In genomic region chr17:2103456-2103855, GRCh38 we compare ENCODE assay signal across 14 cellular contexts.
"Had no signal": no experiment of that assay in that cellular context is flagged by ENCODE, and none has a peak within 500 bp of the region (broad histone marks: within the 10 kb centered on the region; RNA-seq: fewer than 3 reads in every experiment).

No MANE protein-coding gene starts in this region.

- H2AFZ ChIP-seq: hepatocyte had no signal

- H3K27me3 Mint-ChIP-seq: activated CD4-positive, alpha-beta memory T cell treated with anti-CD3 and anti-CD28 coated beads for 36 hours; activated naive CD8-positive, alpha-beta T cell treated with anti-CD3 and anti-CD28 coated beads, Interleukin-2, amount 50 U/mL, for 24 hours had no signal

- H3K4me3 Mint-ChIP-seq: activated CD4-positive, alpha-beta memory T cell treated with anti-CD3 and anti-CD28 coated beads for 36 hours; activated naive CD8-positive, alpha-beta T cell treated with anti-CD3 and anti-CD28 coated beads, Interleukin-2, amount 50 U/mL, for 24 hours; activated T-cell treated with anti-CD3 and anti-CD28 coated beads, Interleukin-2, amount 50 U/mL, for 72 hours; neural crest cell had no signal

- H3K9me3 ChIP-seq: pancreas, right atrium auricular region, upper lobe of left lung had no signal

- H3K27ac Mint-ChIP-seq: activated CD4-positive, alpha-beta memory T cell treated with anti-CD3 and anti-CD28 coated beads for 36 hours; activated naive CD8-positive, alpha-beta T cell treated with anti-CD3 and anti-CD28 coated beads, Interleukin-2, amount 50 U/mL, for 24 hours; activated T-cell treated with anti-CD3 and anti-CD28 coated beads, Interleukin-2, amount 50 U/mL, for 72 hours had no signal

- H3K4me2 ChIP-seq: hepatocyte, smooth muscle cell had no signal

- H3K36me3 ChIP-seq: pancreas, right atrium auricular region, upper lobe of left lung had no signal

- H3K4me1 ChIP-seq: pancreas had no signal

- H3K27me3 ChIP-seq: hepatocyte, pancreas, right atrium auricular region, upper lobe of left lung had no signal

- H3K9me3 Mint-ChIP-seq: activated CD4-positive, alpha-beta memory T cell treated with anti-CD3 and anti-CD28 coated beads for 36 hours; activated naive CD8-positive, alpha-beta T cell treated with anti-CD3 and anti-CD28 coated beads, Interleukin-2, amount 50 U/mL, for 24 hours; activated T-cell treated with anti-CD3 and anti-CD28 coated beads, Interleukin-2, amount 50 U/mL, for 72 hours; neural crest cell had no signal

- ATAC-seq: activated naive CD8-positive, alpha-beta T cell treated with anti-CD3 and anti-CD28 coated beads, Interleukin-2, amount 50 U/mL, for 24 hours; activated T-cell treated with anti-CD3 and anti-CD28 coated beads, Interleukin-2, amount 50 U/mL, for 72 hours; left ventricle myocardium superior had no signal

- DNase-seq: activated CD4-positive, alpha-beta memory T cell treated with anti-CD3 and anti-CD28 coated beads for 36 hours; activated naive CD4-positive, alpha-beta T cell treated with Interleukin-2 at 50 U/mL for 16 hours; activated naive CD8-positive, alpha-beta T cell treated with anti-CD3 and anti-CD28 coated beads, Interleukin-2, amount 50 U/mL, for 24 hours; activated T-cell treated with anti-CD3 and anti-CD28 coated beads, Interleukin-2, amount 50 U/mL, for 72 hours; effector CD8-positive, alpha-beta T cell; kidney; left ventricle myocardium superior; pancreas; upper lobe of left lung had no signal

- H3K27ac ChIP-seq: coronary artery, hepatocyte, pancreas, right atrium auricular region, upper lobe of left lung had no signal

- H3K4me3 ChIP-seq: coronary artery, hepatocyte, pancreas, right atrium auricular region, smooth muscle cell, upper lobe of left lung had no signal
